ENCODE assay signal across 1 cellular context in the genomic region with DNA sequence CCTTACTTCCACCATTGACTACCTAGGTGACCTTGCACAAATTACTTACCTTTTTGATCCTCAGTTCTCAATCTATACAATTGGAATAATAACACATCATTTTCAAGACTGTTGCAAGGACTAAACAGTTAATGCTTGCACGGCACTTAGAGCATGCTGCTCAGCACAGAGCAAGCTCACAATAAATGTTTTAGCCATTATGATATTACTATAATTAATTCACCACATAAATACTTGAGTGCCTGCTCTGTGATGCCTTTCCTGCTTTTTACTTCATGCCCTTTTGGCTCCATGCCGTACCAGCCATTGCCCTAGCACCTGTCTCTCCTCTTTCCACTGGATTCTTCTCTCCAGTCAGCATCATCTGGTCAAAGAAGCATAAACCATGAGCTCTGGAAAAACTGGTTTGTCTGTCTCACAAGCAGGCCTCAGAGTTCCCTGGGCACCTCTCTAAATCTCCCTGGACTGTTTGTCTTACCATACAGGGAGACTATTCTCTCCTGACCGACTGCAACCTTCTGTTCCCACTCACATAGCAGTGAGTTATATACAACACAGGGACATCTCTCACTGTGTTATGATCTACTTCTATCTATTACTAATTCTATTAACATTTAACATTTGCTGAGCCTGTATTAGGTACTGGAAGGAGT.
TF ChIP-seq lines count a peak whose summit lies in the region.

No MANE protein-coding gene starts in this region.

TF ChIP-seq in GM23338, 12 proteins besides CTCF, POLR2A, EP300 and RAD21 (continued from another document):
- TF ChIP-seq, protein P1, sequence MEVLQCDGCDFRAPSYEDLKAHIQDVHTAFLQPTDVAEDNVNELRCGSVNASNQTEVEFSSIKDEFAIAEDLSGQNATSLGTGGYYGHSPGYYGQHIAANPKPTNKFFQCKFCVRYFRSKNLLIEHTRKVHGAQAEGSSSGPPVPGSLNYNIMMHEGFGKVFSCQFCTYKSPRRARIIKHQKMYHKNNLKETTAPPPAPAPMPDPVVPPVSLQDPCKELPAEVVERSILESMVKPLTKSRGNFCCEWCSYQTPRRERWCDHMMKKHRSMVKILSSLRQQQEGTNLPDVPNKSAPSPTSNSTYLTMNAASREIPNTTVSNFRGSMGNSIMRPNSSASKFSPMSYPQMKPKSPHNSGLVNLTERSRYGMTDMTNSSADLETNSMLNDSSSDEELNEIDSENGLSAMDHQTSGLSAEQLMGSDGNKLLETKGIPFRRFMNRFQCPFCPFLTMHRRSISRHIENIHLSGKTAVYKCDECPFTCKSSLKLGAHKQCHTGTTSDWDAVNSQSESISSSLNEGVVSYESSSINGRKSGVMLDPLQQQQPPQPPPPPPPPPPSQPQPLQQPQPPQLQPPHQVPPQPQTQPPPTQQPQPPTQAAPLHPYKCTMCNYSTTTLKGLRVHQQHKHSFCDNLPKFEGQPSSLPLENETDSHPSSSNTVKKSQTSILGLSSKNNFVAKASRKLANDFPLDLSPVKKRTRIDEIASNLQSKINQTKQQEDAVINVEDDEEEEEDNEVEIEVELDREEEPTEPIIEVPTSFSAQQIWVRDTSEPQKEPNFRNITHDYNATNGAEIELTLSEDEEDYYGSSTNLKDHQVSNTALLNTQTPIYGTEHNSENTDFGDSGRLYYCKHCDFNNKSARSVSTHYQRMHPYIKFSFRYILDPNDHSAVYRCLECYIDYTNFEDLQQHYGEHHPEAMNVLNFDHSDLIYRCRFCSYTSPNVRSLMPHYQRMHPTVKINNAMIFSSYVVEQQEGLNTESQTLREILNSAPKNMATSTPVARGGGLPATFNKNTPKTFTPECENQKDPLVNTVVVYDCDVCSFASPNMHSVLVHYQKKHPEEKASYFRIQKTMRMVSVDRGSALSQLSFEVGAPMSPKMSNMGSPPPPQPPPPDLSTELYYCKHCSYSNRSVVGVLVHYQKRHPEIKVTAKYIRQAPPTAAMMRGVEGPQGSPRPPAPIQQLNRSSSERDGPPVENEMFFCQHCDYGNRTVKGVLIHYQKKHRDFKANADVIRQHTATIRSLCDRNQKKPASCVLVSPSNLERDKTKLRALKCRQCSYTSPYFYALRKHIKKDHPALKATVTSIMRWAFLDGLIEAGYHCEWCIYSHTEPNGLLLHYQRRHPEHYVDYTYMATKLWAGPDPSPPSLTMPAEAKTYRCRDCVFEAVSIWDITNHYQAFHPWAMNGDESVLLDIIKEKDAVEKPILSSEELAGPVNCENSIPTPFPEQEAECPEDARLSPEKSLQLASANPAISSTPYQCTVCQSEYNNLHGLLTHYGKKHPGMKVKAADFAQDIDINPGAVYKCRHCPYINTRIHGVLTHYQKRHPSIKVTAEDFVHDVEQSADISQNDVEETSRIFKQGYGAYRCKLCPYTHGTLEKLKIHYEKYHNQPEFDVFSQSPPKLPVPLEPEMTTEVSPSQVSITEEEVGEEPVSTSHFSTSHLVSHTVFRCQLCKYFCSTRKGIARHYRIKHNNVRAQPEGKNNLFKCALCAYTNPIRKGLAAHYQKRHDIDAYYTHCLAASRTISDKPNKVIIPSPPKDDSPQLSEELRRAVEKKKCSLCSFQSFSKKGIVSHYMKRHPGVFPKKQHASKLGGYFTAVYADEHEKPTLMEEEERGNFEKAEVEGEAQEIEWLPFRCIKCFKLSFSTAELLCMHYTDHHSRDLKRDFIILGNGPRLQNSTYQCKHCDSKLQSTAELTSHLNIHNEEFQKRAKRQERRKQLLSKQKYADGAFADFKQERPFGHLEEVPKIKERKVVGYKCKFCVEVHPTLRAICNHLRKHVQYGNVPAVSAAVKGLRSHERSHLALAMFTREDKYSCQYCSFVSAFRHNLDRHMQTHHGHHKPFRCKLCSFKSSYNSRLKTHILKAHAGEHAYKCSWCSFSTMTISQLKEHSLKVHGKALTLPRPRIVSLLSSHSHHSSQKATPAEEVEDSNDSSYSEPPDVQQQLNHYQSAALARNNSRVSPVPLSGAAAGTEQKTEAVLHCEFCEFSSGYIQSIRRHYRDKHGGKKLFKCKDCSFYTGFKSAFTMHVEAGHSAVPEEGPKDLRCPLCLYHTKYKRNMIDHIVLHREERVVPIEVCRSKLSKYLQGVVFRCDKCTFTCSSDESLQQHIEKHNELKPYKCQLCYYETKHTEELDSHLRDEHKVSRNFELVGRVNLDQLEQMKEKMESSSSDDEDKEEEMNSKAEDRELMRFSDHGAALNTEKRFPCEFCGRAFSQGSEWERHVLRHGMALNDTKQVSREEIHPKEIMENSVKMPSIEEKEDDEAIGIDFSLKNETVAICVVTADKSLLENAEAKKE (CRISPR knock-in tag; IDR thresholded peaks at IDR 0.05): no peak
- TF ChIP-seq ZNF114 (CRISPR knock-in tag; IDR thresholded peaks at IDR 0.05) (no peak), ZNF331 (CRISPR knock-in tag; IDR thresholded peaks at IDR 0.05; ENCODE audit: low read depth) (no peak), EZH2 (IDR thresholded peaks at IDR 0.05; ENCODE audit: low read depth, unreplicated experiment) (no peak), EZH2phosphoT487 (IDR thresholded peaks at IDR 0.05; ENCODE audit: unreplicated experiment) (no peak), POLR2AphosphoS5 (IDR thresholded peaks at IDR 0.05; ENCODE audit: low read depth) (no peak), NANOG (IDR thresholded peaks at IDR 0.05; ENCODE audit: borderline replicate concordance) (no peak), STAT1 (IDR thresholded peaks at IDR 0.05; ENCODE audit: unreplicated experiment) (no peak), JUNB (IDR thresholded peaks at IDR 0.05; ENCODE audit: unreplicated experiment) (no peak)
- TF ChIP-seq, protein P2, sequence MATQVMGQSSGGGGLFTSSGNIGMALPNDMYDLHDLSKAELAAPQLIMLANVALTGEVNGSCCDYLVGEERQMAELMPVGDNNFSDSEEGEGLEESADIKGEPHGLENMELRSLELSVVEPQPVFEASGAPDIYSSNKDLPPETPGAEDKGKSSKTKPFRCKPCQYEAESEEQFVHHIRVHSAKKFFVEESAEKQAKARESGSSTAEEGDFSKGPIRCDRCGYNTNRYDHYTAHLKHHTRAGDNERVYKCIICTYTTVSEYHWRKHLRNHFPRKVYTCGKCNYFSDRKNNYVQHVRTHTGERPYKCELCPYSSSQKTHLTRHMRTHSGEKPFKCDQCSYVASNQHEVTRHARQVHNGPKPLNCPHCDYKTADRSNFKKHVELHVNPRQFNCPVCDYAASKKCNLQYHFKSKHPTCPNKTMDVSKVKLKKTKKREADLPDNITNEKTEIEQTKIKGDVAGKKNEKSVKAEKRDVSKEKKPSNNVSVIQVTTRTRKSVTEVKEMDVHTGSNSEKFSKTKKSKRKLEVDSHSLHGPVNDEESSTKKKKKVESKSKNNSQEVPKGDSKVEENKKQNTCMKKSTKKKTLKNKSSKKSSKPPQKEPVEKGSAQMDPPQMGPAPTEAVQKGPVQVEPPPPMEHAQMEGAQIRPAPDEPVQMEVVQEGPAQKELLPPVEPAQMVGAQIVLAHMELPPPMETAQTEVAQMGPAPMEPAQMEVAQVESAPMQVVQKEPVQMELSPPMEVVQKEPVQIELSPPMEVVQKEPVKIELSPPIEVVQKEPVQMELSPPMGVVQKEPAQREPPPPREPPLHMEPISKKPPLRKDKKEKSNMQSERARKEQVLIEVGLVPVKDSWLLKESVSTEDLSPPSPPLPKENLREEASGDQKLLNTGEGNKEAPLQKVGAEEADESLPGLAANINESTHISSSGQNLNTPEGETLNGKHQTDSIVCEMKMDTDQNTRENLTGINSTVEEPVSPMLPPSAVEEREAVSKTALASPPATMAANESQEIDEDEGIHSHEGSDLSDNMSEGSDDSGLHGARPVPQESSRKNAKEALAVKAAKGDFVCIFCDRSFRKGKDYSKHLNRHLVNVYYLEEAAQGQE (IDR thresholded peaks at IDR 0.05; ENCODE audit: unreplicated experiment): no peak
- TF ChIP-seq, protein P3, sequence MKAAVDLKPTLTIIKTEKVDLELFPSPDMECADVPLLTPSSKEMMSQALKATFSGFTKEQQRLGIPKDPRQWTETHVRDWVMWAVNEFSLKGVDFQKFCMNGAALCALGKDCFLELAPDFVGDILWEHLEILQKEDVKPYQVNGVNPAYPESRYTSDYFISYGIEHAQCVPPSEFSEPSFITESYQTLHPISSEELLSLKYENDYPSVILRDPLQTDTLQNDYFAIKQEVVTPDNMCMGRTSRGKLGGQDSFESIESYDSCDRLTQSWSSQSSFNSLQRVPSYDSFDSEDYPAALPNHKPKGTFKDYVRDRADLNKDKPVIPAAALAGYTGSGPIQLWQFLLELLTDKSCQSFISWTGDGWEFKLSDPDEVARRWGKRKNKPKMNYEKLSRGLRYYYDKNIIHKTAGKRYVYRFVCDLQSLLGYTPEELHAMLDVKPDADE (IDR thresholded peaks at IDR 0.05): no peak
TF ChIP-seq in GM23338: peak in this region for 0.
